Comparison of ENCODE assay signal across 31 cellular contexts in the genomic region with DNA sequence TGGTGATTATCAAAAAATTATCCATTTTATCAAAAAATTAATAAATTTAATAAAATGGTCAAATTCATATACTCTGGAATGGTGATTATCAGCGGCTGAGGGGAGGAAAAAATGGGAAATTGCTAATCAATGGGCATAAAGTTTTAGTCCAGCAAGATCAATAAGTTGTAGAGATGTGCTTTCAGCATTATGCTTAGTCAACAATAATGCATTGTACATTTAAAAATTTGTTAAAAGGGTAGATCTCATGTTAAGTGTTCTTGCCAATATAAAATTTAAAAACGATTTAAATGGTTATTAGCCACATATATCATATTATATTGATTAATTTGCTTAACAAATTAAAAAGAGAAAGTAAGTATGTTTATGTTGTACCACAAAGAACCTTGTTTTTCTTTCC. TPM values are rescaled to one million over a fixed set of nuclear protein-coding genes. Genes with fewer than 3 reads are reported as not detected.
"Had no signal": no experiment of that assay in that cellular context is flagged by ENCODE, and none has a peak within 500 bp of the region (broad histone marks: within the 10 kb centered on the region; RNA-seq: fewer than 3 reads in every experiment).

No MANE protein-coding gene starts in this region.

- H3K36me3 Mint-ChIP-seq: mesothelial cell of epicardium, naive B cell had no signal

- H3K27ac Mint-ChIP-seq: dendritic cell treated with granulocyte-macrophage colony-stimulating factor and Interleukin-4, amounts not matched to agents 40 ng/mL and 50 ng/mL, for 4 days; effector memory CD8-positive, alpha-beta T cell; endodermal cell; mesothelial cell of epicardium; naive B cell had no signal

- H3K36me3 ChIP-seq: colonic mucosa, esophagus squamous epithelium, gastrocnemius medialis, heart right ventricle, left lung, lower lobe of right lung had no signal

- H3K27me3 Mint-ChIP-seq: dendritic cell treated with granulocyte-macrophage colony-stimulating factor and Interleukin-4, amounts not matched to agents 40 ng/mL and 50 ng/mL, for 4 days; effector memory CD8-positive, alpha-beta T cell; naive B cell had no signal

- H3K4me3 ChIP-seq: colonic mucosa, esophagus squamous epithelium, gastrocnemius medialis, heart right ventricle, left lung, lower lobe of right lung, mucosa of descending colon had no signal

- H3K27me3 ChIP-seq: colonic mucosa, esophagus squamous epithelium, gastrocnemius medialis, left lung had no signal

- H3K9me3 ChIP-seq: colonic mucosa, esophagus squamous epithelium, gastrocnemius medialis, heart right ventricle, left lung, lower lobe of right lung, mucosa of descending colon had no signal

- ATAC-seq: effector memory CD8-positive, alpha-beta T cell; esophagus mucosa; gastrocnemius medialis; heart right ventricle; left cardiac atrium; left lung; left ventricle myocardium superior; lower lobe of right lung; mucosa of descending colon had no signal

- H3K9me3 Mint-ChIP-seq: dendritic cell treated with granulocyte-macrophage colony-stimulating factor and Interleukin-4, amounts not matched to agents 40 ng/mL and 50 ng/mL, for 4 days; endodermal cell; mesothelial cell of epicardium had no signal

- H3K4me1 Mint-ChIP-seq: naive B cell had no signal

- DNase-seq: colonic mucosa; cortex of kidney; effector CD8-positive, alpha-beta T cell; effector memory CD8-positive, alpha-beta T cell; endodermal cell; erythroblast; esophagus squamous epithelium; foreskin fibroblast; foreskin melanocyte; gastrocnemius medialis; glutamatergic neuron; head of caudate nucleus; heart right ventricle; hippocampal formation; left cardiac atrium; left lung; left ventricle myocardium superior; lower lobe of right lung; mesenchymal stem cell; mucosa of descending colon; naive B cell had no signal

- H3K27ac ChIP-seq: colonic mucosa, epithelial cell of prostate, esophagus squamous epithelium, gastrocnemius medialis, heart right ventricle, left lung, lower lobe of right lung had no signal

- H3K4me1 ChIP-seq: colonic mucosa, esophagus squamous epithelium, gastrocnemius medialis, heart right ventricle, left lung, lower lobe of right lung had no signal

- FAIRE-seq: keratinocyte had no signal

- H3K4me3 Mint-ChIP-seq: dendritic cell treated with granulocyte-macrophage colony-stimulating factor and Interleukin-4, amounts not matched to agents 40 ng/mL and 50 ng/mL, for 4 days; effector memory CD8-positive, alpha-beta T cell; endodermal cell; mesothelial cell of epicardium; naive B cell had no signal

RNA-seq across cellular contexts. Expression of a gene that starts 56.6 kb away (rescaled TPM):
- total RNA-seq: dermis microvascular lymphatic vessel endothelial cell, esophagus mucosa, esophagus squamous epithelium, glomerular endothelial cell, heart right ventricle, left cardiac atrium, left ventricle myocardium superior, lower leg skin, lung microvascular endothelial cell, mesenteric fat pad had no signal
- polyA plus RNA-seq: heart right ventricle, keratinocyte had no signal
